In genomic region chr17:60627113-60627512, GRCh38 we compare ENCODE assay signal across 24 cellular contexts. TPM values are rescaled to one million over a fixed set of nuclear protein-coding genes. Genes with fewer than 3 reads are reported as not detected.
DNase-seq lines count a peak whose midpoint lies in the region; ATAC-seq, FAIRE-seq and TF ChIP-seq lines count a peak whose summit lies in the region.
"Had no signal": no experiment of that assay in that cellular context is flagged by ENCODE, and none has a peak within 500 bp of the region (broad histone marks: within the 10 kb centered on the region; RNA-seq: fewer than 3 reads in every experiment).

No MANE protein-coding gene starts in this region.

- H4K5ac ChIP-seq in H9 (ENCODE audit: insufficient read length, low read depth, low read length) = no peak overlapping the region

- H3K9me3 Mint-ChIP-seq in H9 = no peaks in the 10 kb centered on the region

- H3K18ac ChIP-seq in H9 (ENCODE audit: insufficient read length, low read depth, low read length) = no peak overlapping the region

- no peak overlapping the region for H4K91ac ChIP-seq in H9 (ENCODE audit: insufficient read length, low read depth, low read length)

- peaks cover 0 to 10% (median 8%) of the 10 kb centered on the region in 3 experiments; a peak in 4 of 7 replicates for H3K36me3 Mint-ChIP-seq in H9 (ENCODE audit: insufficient read depth in 1 of 3, low read depth in 3 of 3)

- H2BK20ac ChIP-seq in H9 (ENCODE audit: low read depth, low read length, poor library complexity, severe bottlenecking) = no peak overlapping the region

- no peak overlapping the region for H2BK15ac ChIP-seq in H9 (ENCODE audit: low read depth, low read length)

- H3K23me2 ChIP-seq in H9 (ENCODE audit: insufficient read length, low read depth, low read length, poor library complexity, severe bottlenecking) = no peaks in the 10 kb centered on the region

- DNase-seq in DMS53 (lab: John Stamatoyannopoulos, UW) = peak; percentile 50
- no peak for DNase-seq in DMS53 treated with DMSO at 0.1 percent for 48 hours (lab: John Stamatoyannopoulos, UW; ENCODE audit: unreplicated experiment)
- no peak for DNase-seq in H9
- DNase-seq in PC-3 = no peak
- DNase-seq in pancreas = no peak
- DNase-seq in activated CD4-positive, alpha-beta T cell treated with anti-CD3 and anti-CD28 coated beads for 48 hours = no peak
- DNase-seq in stimulated activated CD4-positive, alpha-beta T cell treated with anti-CD3 and anti-CD28 coated beads, Interleukin-15, amount 100 ng/mL, for 24 hours = no peak
- DNase-seq: ACHN, BE2C, DMS153, GOT3, HCEC 1CT, KBM-7, MV-4-11, NCI-H1105, NCI-H2029, NCI-H2171, NCI-H226, NCI-H510A, NCI-H748 treated with DMSO at 0.1 percent for 48 hours had no signal

- H3K27ac ChIP-seq in H9 (ENCODE audit: insufficient read length, low read depth, low read length) (no peak overlapping the region), PC-3 (ENCODE audit: low read length) (no peak overlapping the region), pancreas (no peak overlapping the region)
- H3K27ac ChIP-seq: 22Rv1, SJSA1 had no signal

- H3K56ac ChIP-seq in H9 (ENCODE audit: insufficient read length, low read depth, low read length) = no peak overlapping the region

- CTCF ChIA-PET in PC-3 (lab: Charles Lee) = interaction anchor here (0.6 kb wide), 1 partner anchor 11 kb away, joined by 3 read pairs; no protein-coding TSS in a partner anchor

- TF ChIP-seq CTCF in H9 (conservative IDR thresholded peaks at IDR 0.05) (no peak), PC-3 (conservative IDR thresholded peaks at IDR 0.05; ENCODE audit: low read depth, low read length) (no peak), pancreas (IDR thresholded peaks at IDR 0.05) (no peak)

- H3F3A ChIP-seq in PC-3 (ENCODE audit: low read length, unreplicated experiment) = no peaks in the 10 kb centered on the region

- POLR2A ChIA-PET in PC-3 (lab: Charles Lee; ENCODE audit: unreplicated experiment) = no interaction called here

- H3K4me3 ChIP-seq in PC-3 (ENCODE audit: low read length) (no peak overlapping the region), pancreas (no peak overlapping the region)
- H3K4me3 ChIP-seq: SJSA1 had no signal

- H3K23ac ChIP-seq in H9 (ENCODE audit: insufficient read length, low read depth, low read length) = no peak overlapping the region

- no peak for FAIRE-seq in pancreas (lab: Jason Lieb, UNC)
- FAIRE-seq: HTR-8/SVneo had no signal

- no peak overlapping the region for H3T11ph ChIP-seq in H9 (ENCODE audit: low read length)

- H4K20me1 ChIP-seq in H9 (ENCODE audit: control insufficient read depth, insufficient read depth, insufficient read length) (no peaks in the 10 kb centered on the region), PC-3 (ENCODE audit: low read length) (0 out of 2 replicates have a peak, but pooled peaks cover 6% of the 10 kb centered on the region)

- no peaks in the 10 kb centered on the region for H3K36me3 ChIP-seq in PC-3 (ENCODE audit: low read depth, low read length)
- H3K36me3 ChIP-seq in pancreas = no peaks in the 10 kb centered on the region

- H3K79me1 ChIP-seq in H9 (ENCODE audit: insufficient read depth, low read depth, low read length, poor library complexity, severe bottlenecking) = peaks cover 3% of the 10 kb centered on the region

- no peaks in the 10 kb centered on the region for H3K27me3 ChIP-seq in H9 (ENCODE audit: insufficient read depth, low read length)
- H3K27me3 ChIP-seq in PC-3 (ENCODE audit: low read length) = no peaks in the 10 kb centered on the region
- H3K27me3 ChIP-seq in pancreas = no peaks in the 10 kb centered on the region
- H3K27me3 ChIP-seq: BE2C, SJSA1 had no signal

- H3K27me3 Mint-ChIP-seq in H9 (ENCODE audit: low read depth) = no peaks in the 10 kb centered on the region

- no peaks in the 10 kb centered on the region for H3K9me2 ChIP-seq in PC-3 (replicated peaks; ENCODE audit: low read length)

- H2BK12ac ChIP-seq in H9 (ENCODE audit: insufficient read length, low read depth, low read length) = no peak overlapping the region

- no TSS peak for BruUV-seq in PC-3 (replicated peaks; lab: Mats Ljungman, UMichigan)

- no peak overlapping the region for H3K9ac ChIP-seq in H9 (ENCODE audit: extremely low read depth, insufficient read length, low read length)
- no peak overlapping the region for H3K9ac ChIP-seq in PC-3 (ENCODE audit: low read length)

- WGBS in H9 (ENCODE audit: extremely low coverage, insufficient read length, low lambda C conversion rate) = no CpG with 5 or more reads among the region's 2 CpGs
- 66% methylated on average over 2 of the region's 2 CpGs for WGBS in pancreas, 2 donors

- H2BK5ac ChIP-seq in H9 (ENCODE audit: insufficient read length, low read length) = no peak overlapping the region

- no peak overlapping the region for H2AFZ ChIP-seq in H9 (ENCODE audit: low read length)
- H2AFZ ChIP-seq in PC-3 (ENCODE audit: low read length) = no peak overlapping the region

- H2BK120ac ChIP-seq in H9 (ENCODE audit: low read depth, low read length, poor library complexity, severe bottlenecking) = no peak overlapping the region

- H3K4me2 ChIP-seq in H9 (ENCODE audit: insufficient read depth, insufficient read length, low read length) = no peak overlapping the region
- H3K4me2 ChIP-seq in PC-3 (ENCODE audit: low read length) = no peak overlapping the region

- H3K9me3 ChIP-seq in H9 (ENCODE audit: control insufficient read depth, low read depth, low read length) (no peaks in the 10 kb centered on the region), PC-3 (ENCODE audit: low read length) (no peaks in the 10 kb centered on the region), pancreas (no peaks in the 10 kb centered on the region)
- H3K9me3 ChIP-seq: BE2C, SJSA1 had no signal

- no peak overlapping the region for H3K4ac ChIP-seq in H9 (ENCODE audit: low read depth, low read length)

- H2AK5ac ChIP-seq in H9 (ENCODE audit: insufficient read length, low read length) = no peak overlapping the region

- no peak overlapping the region for H4K8ac ChIP-seq in H9 (replicated peaks; ENCODE audit: insufficient read length, low read depth, low read length)

- H3K14ac ChIP-seq in H9 (ENCODE audit: insufficient read depth, low read length) = no peak overlapping the region

- peak overlapping the region in 2 of 3 experiments; percentile 62 to 67; a peak in 3 of 7 replicates for H3K27ac Mint-ChIP-seq in H9

- H3K79me2 ChIP-seq in H9 (ENCODE audit: insufficient read depth, low read length) (peaks cover 2% of the 10 kb centered on the region; the same call in 1 of the 2 replicates), PC-3 (ENCODE audit: low read length) (peaks cover 9% of the 10 kb centered on the region)

- ATAC-seq in PC-3 (peak; percentile 43), pancreas (peak; percentile 56 to 82 (median 72))

- H3K4me1 ChIP-seq in H9 (ENCODE audit: insufficient read depth, low read length) (no peaks in the 10 kb centered on the region), PC-3 (ENCODE audit: insufficient read depth, low read length) (no peaks in the 10 kb centered on the region), pancreas (peaks cover 0 to 4% (median 0%) of the 10 kb centered on the region in 3 donors)
- H3K4me1 ChIP-seq: BE2C, SJSA1 had no signal

- intact Hi-C loops in PC-3 (cut with micrococcal nuclease) (no loop called here), pancreas (cut with DNase I) (no loop called here)

- H3K4me1 Mint-ChIP-seq in H9 = no peaks in the 10 kb centered on the region
- H3K4me1 Mint-ChIP-seq: CD14-positive monocyte had no signal

- H3K4me3 Mint-ChIP-seq in H9 = no peak overlapping the region
- H3K4me3 Mint-ChIP-seq: CD14-positive monocyte had no signal

RNA-seq across cellular contexts. Expression of gene PPM1D, which starts 27.1 kb away (rescaled TPM):
- total RNA-seq in H9 (2021) (19.0 and 19.9 TPM in 2 replicates), PC-3 (2014; rRNA removed) (8.2 and 8.4 TPM in 2 replicates), pancreas (10 to 100 TPM in 1 of 6 donors, 1 to 10 TPM in 5; 5.6 to 11.6 (median 7.5) TPM)
- polyA plus RNA-seq in pancreas = 1 to 10 TPM; 1.9 to 3.4 TPM

RNA-seq across cellular contexts. Expression of gene BCAS3, which starts 50.5 kb away (rescaled TPM):
- total RNA-seq in H9 (2021) = 21.4 and 22.4 TPM in 2 replicates
- total RNA-seq in PC-3 (2014; rRNA removed) = 25.9 and 36.9 TPM in 2 replicates
- total RNA-seq in pancreas = 10 to 100 TPM; 11.1 to 27.7 (median 13.5) TPM
- polyA plus RNA-seq in pancreas = 1 to 10 TPM; 4.6 to 5.2 TPM
